ENCODE assay signal across 15 cellular contexts in genomic region chr3:161540594-161540993, GRCh38. TPM values are rescaled to one million over a fixed set of nuclear protein-coding genes. Genes with fewer than 3 reads are reported as not detected.
DNase-seq lines count a peak whose midpoint lies in the region; ATAC-seq, FAIRE-seq and TF ChIP-seq lines count a peak whose summit lies in the region.
"Had no signal": no experiment of that assay in that cellular context is flagged by ENCODE, and none has a peak within 500 bp of the region (broad histone marks: within the 10 kb centered on the region; RNA-seq: fewer than 3 reads in every experiment).

No MANE protein-coding gene starts in this region.

- peak overlapping the region; percentile 48 for H2AFZ ChIP-seq in KMS-11 (ENCODE audit: low read depth)

- intact Hi-C loops in pancreas (cut with DNase I), result no loop called here

- FAIRE-seq in pancreas (lab: Jason Lieb, UNC), result no peak
- FAIRE-seq: endothelial cell of umbilical vein had no signal

- peak overlapping the region; percentile 40 for H3K4me2 ChIP-seq in KMS-11

- WGBS in pancreas, 2 donors, result 67 to 75% methylated on average over 1 of the region's 1 CpG

- H3K9me3 ChIP-seq in pancreas, result no peaks in the 10 kb centered on the region

- no peak for TF ChIP-seq CTCF in KMS-11 (conservative IDR thresholded peaks at IDR 0.05; ENCODE audit: low read depth, low read length)
- no peak for TF ChIP-seq CTCF in pancreas (IDR thresholded peaks at IDR 0.05)

- no peaks in the 10 kb centered on the region for H3K79me2 ChIP-seq in KMS-11 (ENCODE audit: insufficient read depth, low read depth)

- H4K20me1 ChIP-seq in KMS-11 (ENCODE audit: insufficient read depth), result no peaks in the 10 kb centered on the region

- no peak for TF ChIP-seq POLR2A in GM18505 (IDR thresholded peaks at IDR 0.05; ENCODE audit: borderline replicate concordance, extremely low read depth, insufficient read depth, insufficient read length)

- H3K27me3 ChIP-seq in KMS-11 (ENCODE audit: insufficient read depth, low read depth) (no peaks in the 10 kb centered on the region), pancreas (no peaks in the 10 kb centered on the region)

- DNase-seq in pancreas, result no peak
- DNase-seq in NCI-H187 treated with DMSO at 0.1 percent for 48 hours (lab: John Stamatoyannopoulos, UW), result no peak
- no peak for DNase-seq in ureter (ENCODE audit: low spot score)
- DNase-seq in NCI-H1048 (lab: John Stamatoyannopoulos, UW), result no peak
- DNase-seq: activated naive CD8-positive, alpha-beta T cell treated with anti-CD3 and anti-CD28 coated beads, Interleukin-2, amount 10 ng/mL, durations not matched to agents 7 days and 5 days; Kasumi-1 had no signal

- no peak overlapping the region for H3K9ac ChIP-seq in KMS-11

- ATAC-seq in GM18505 (IDR thresholded peaks at IDR 0.05; ENCODE audit: unreplicated experiment) (peak; percentile 79), GM19455 (IDR thresholded peaks at IDR 0.05; ENCODE audit: unreplicated experiment) (peak; percentile 62), HG02870 (IDR thresholded peaks at IDR 0.05; ENCODE audit: unreplicated experiment) (peak; percentile 52), pancreas (no peak)
- ATAC-seq: WTC11 had no signal

- peaks cover 37% of the 10 kb centered on the region for H3K4me1 ChIP-seq in KMS-11 (ENCODE audit: low read depth, poor library complexity, severe bottlenecking)
- H3K4me1 ChIP-seq in pancreas, result no peaks in the 10 kb centered on the region

- H3K27ac ChIP-seq in KMS-11, result peak overlapping the region; percentile 13; the same call in 1 of the 2 replicates
- H3K27ac ChIP-seq in pancreas, result no peak overlapping the region

- no peaks in the 10 kb centered on the region for H3K36me3 ChIP-seq in KMS-11 (ENCODE audit: insufficient read depth)
- H3K36me3 ChIP-seq in pancreas, result no peaks in the 10 kb centered on the region

- H3K4me3 ChIP-seq in KMS-11 (IDR thresholded peaks at IDR 0.05; ENCODE audit: insufficient read depth, low read depth, low read length), result no peak overlapping the region
- H3K4me3 ChIP-seq in pancreas, result no peak overlapping the region

RNA-seq across cellular contexts. Expression of gene OTOL1, which starts 44.0 kb away (rescaled TPM):
- total RNA-seq in pancreas (not detected), ureter (not detected)
- polyA plus RNA-seq in pancreas, result not detected
- total RNA-seq: activated naive CD8-positive, alpha-beta T cell treated with anti-CD3 and anti-CD28 coated beads, Interleukin-2, amount 10 ng/mL, durations not matched to agents 7 days and 5 days; cerebellum; endothelial cell of umbilical vein; glomerular endothelial cell; H4; WTC11 had no signal
- polyA plus RNA-seq: endothelial cell of umbilical vein had no signal

Comparison
In these comparisons a context has a peak if more than half of its experiments do, and no peak if none do; other contexts are left out.
1. ATAC-seq: peak in GM18505 (single experiment), GM19455 (single experiment) and HG02870 (single experiment); none in pancreas (0 of 4).